Comparison of ENCODE assay signal across 11 cellular contexts in the genomic region with DNA sequence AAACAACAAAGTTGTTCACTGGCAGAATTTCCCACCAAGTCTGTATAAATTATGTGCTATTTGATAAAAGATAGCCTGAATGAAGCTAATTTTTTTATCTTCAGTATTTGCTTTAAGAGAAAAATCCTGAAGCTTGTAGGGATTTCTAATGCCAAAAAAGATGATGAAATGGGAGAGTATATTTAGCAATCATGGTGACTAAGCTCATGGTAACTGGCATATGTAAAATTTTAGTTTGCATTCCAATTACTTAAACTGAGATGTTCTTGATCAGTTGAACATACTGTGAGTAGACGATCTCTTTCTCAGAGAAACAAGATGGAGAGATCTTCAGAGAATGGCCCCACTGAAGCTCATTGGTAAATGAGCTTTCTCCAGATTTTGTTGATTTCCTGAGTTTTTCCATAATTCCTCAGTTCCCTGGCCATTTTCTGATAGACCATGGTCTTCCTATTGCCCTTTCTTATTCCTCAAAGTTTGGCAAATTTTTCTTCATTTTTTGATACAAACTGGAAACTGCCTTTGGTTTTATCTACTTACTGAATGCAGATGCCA.
A peak's percentile ranks its signal among the peaks of the same experiment; 100 is the strongest.
DNase-seq lines count a peak whose midpoint lies in the region; ATAC-seq and TF ChIP-seq lines count a peak whose summit lies in the region.
"Had no signal": no experiment of that assay in that cellular context is flagged by ENCODE, and none has a peak within 500 bp of the region (broad histone marks: within the 10 kb centered on the region; RNA-seq: fewer than 3 reads in every experiment).

No MANE protein-coding gene starts in this region.

- H3K4me3 ChIP-seq in cardiac fibroblast (replicated peaks in 1 of 2; ENCODE audit: low read depth in 2 of 2, low read length in 2 of 2) (no peak overlapping the region), suprapubic skin (no peak overlapping the region)

- no peak overlapping the region for H3K27ac ChIP-seq in suprapubic skin

- ATAC-seq in GM19463 (IDR thresholded peaks at IDR 0.05; ENCODE audit: unreplicated experiment) = no peak

- TF ChIP-seq EP300 in suprapubic skin (IDR thresholded peaks at IDR 0.05) = no peak

- WGBS in suprapubic skin = 45% methylated on average over 1 of the region's 1 CpG

- H3K4me1 ChIP-seq in suprapubic skin = peaks cover 12% of the 10 kb centered on the region

- no peaks in the 10 kb centered on the region for H3K27me3 ChIP-seq in suprapubic skin

- DNase-seq in EL = peak; percentile 55
- DNase-seq in MV-4-11 (lab: John Stamatoyannopoulos, UW) = peak; percentile 73
- peak; percentile 73 to 84 for DNase-seq in cardiac fibroblast (ENCODE audit: low read depth in 2 of 2)
- peak; percentile 30 for DNase-seq in renal cortical epithelial cell (ENCODE audit: low read depth)
- no peak for DNase-seq in activated CD8-positive, alpha-beta memory T cell treated with anti-CD3 and anti-CD28 coated beads, Interleukin-2, amount 50 U/mL, for 48 hours
- DNase-seq in NCI-H510A treated with DMSO at 0.1 percent for 48 hours (lab: John Stamatoyannopoulos, UW) = no peak
- DNase-seq in suprapubic skin (ENCODE audit: low spot score in 2 of 2) = no peak
- DNase-seq: activated T-cell treated with anti-CD3 and anti-CD28 coated beads for 4 hours, DMS53, NCI-H2171 had no signal

- TF ChIP-seq CTCF in cardiac fibroblast (IDR thresholded peaks at IDR 0.05; ENCODE audit: low read depth, low read length) = no peak
- no peak for TF ChIP-seq CTCF in suprapubic skin (IDR thresholded peaks at IDR 0.05)

- no peaks in the 10 kb centered on the region for H3K36me3 ChIP-seq in suprapubic skin

- no peak for TF ChIP-seq POLR2A in suprapubic skin (IDR thresholded peaks at IDR 0.05)

- H3K9me3 ChIP-seq in suprapubic skin = no peaks in the 10 kb centered on the region

Comparison
In these comparisons a context has a peak if more than half of its experiments do, and no peak if none do; other contexts are left out.
1. DNase-seq: peak in EL (single experiment), MV-4-11 (single experiment), cardiac fibroblast (2 of 2) and renal cortical epithelial cell (single experiment); none in activated CD8-positive, alpha-beta memory T cell treated with anti-CD3 and anti-CD28 coated beads, Interleukin-2, amount 50 U/mL, for 48 hours (single experiment), NCI-H510A treated with DMSO at 0.1 percent for 48 hours (single experiment) and suprapubic skin (0 of 2).